Comparison of ENCODE assay signal across 1 cellular context in the genomic region with DNA sequence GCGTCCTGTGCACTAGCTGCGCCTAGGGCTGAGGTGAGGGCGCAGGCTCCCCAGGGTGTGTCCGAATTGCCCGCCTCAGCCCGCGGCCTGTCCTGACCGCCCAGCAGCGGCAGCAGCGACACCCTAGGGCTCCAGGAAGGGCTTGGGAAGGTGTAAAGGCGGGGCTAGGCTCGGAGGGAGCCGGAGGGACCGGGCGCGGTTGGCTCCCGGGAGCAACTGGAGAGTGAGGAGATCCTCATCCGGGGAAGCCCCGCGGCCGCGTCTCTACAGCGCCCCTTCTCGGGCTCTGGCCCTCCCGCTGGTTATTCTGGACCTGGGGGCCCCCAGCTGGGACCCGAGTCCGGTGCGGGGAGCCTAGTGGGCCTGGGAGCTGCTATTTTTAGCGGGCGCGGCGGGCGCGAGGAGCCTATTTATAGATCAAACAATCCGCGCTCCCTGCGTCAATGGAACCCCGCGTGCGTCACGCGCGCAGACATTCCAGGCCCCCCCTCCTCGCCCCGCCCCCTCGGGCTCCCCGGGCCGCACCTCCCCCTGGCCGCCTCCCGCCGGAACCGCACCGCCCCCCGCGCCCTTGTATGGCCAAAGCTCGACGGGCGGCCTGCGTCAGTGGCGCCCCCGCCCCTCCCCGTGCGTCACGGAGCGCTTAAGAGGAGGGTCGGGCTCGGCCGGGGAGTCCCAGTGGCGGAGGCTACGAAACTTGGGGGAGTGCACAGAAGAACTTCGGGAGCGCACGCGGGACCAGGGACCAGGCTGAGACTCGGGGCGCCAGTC.
TF ChIP-seq lines count a peak whose summit lies in the region.

NR4A1 (plus strand) TSS at position 672 of the 771 bp plus-strand sequence. CDS start 2,887 bp downstream, outside the sequence.

TF ChIP-seq in GM12878, 131 proteins besides CTCF, POLR2A, EP300 and RAD21 (continued from another document and continues in another):
- TF ChIP-seq ZBTB40 (IDR thresholded peaks at IDR 0.05; ENCODE audit: borderline replicate concordance) (no peak; the same call in 1 of the 2 replicates), SIX5 (IDR thresholded peaks at IDR 0.05; ENCODE audit: low read depth, low read length, severe bottlenecking) (no peak), EGR1 (IDR thresholded peaks at IDR 0.05; ENCODE audit: borderline replicate concordance in 1 of 2, low read depth in 2 of 2, low read length in 2 of 2) (peak in 1 of 2 experiments; percentile 41; a peak in 1 of 3 replicates), RCOR1 (conservative IDR thresholded peaks at IDR 0.05; ENCODE audit: low read depth, low read length) (no peak), MYB (IDR thresholded peaks at IDR 0.05; ENCODE audit: borderline replicate concordance, low read depth, low read length) (no peak), ZNF24 (IDR thresholded peaks at IDR 0.05) (0 out of 2 replicates have a peak, but pooled peaks have one; percentile 12), IKZF1 (conservative IDR thresholded peaks at IDR 0.05) (peak; percentile 97), SMAD1 (IDR thresholded peaks at IDR 0.05; ENCODE audit: low read depth, partially characterized antibody) (peak; percentile 57), ZNF384 (IDR thresholded peaks at IDR 0.05; ENCODE audit: borderline replicate concordance, low read depth, low read length) (no peak), BRCA1 (IDR thresholded peaks at IDR 0.05; ENCODE audit: low read depth, low read length) (no peak), ZNF207 (IDR thresholded peaks at IDR 0.05; ENCODE audit: borderline replicate concordance) (0 out of 2 replicates have a peak, but pooled peaks have one; percentile 26), HDGF (IDR thresholded peaks at IDR 0.05) (peak; percentile 90), ZBED1 (IDR thresholded peaks at IDR 0.05; ENCODE audit: borderline replicate concordance) (no peak), MTA3 (IDR thresholded peaks at IDR 0.05; ENCODE audit: borderline replicate concordance, low read length) (no peak), GATAD2B (conservative IDR thresholded peaks at IDR 0.05; ENCODE audit: low read depth) (peak; percentile 74), RB1 (IDR thresholded peaks at IDR 0.05; ENCODE audit: borderline replicate concordance) (peak; percentile 32; the same call in 1 of the 2 replicates), NR2F1 (conservative IDR thresholded peaks at IDR 0.05) (peak; percentile 29; the same call in 1 of the 2 replicates), BACH1 (IDR thresholded peaks at IDR 0.05; ENCODE audit: borderline replicate concordance) (0 out of 2 replicates have a peak, but pooled peaks have one; percentile 39), BHLHE40 (IDR thresholded peaks at IDR 0.05; ENCODE audit: borderline replicate concordance in 1 of 2, low read depth in 2 of 2, low read length in 1 of 2) (peak; percentile 49 to 85; a peak in 3 of 4 replicates), CREB1 (IDR thresholded peaks at IDR 0.05; ENCODE audit: low read depth) (peak; percentile 92), HDAC6 (IDR thresholded peaks at IDR 0.05; ENCODE audit: unreplicated experiment) (peak; percentile 24), MYC (IDR thresholded peaks at IDR 0.05; ENCODE audit: insufficient read depth, insufficient read length, insufficient replicate concordance, low read length, severe bottlenecking) (no peak), USF1 (IDR thresholded peaks at IDR 0.05; ENCODE audit: borderline replicate concordance, extremely low read length, insufficient read depth, low read depth, low read length) (no peak), KLF5 (IDR thresholded peaks at IDR 0.05; ENCODE audit: partially characterized antibody) (no peak), SKIL (IDR thresholded peaks at IDR 0.05; ENCODE audit: low read depth, poor library complexity, severe bottlenecking) (peak; percentile 59), YBX1 (IDR thresholded peaks at IDR 0.05) (no peak), ZZZ3 (IDR thresholded peaks at IDR 0.05; ENCODE audit: control insufficient read depth, insufficient read length, low read depth) (no peak), ZSCAN29 (IDR thresholded peaks at IDR 0.05) (peak; percentile 95), POLR2AphosphoS2 (IDR thresholded peaks at IDR 0.05; ENCODE audit: low read depth, low read length) (peak; percentile 87; the same call in 1 of the 2 replicates), PML (IDR thresholded peaks at IDR 0.05; ENCODE audit: low read length) (no peak), POU2F2 (IDR thresholded peaks at IDR 0.05; ENCODE audit: borderline replicate concordance, low read depth, low read length) (peak; percentile 88), PBX3 (IDR thresholded peaks at IDR 0.05; ENCODE audit: insufficient replicate concordance, low read depth, low read length) (peak; percentile 9), TARDBP (IDR thresholded peaks at IDR 0.05; ENCODE audit: borderline replicate concordance) (no peak), MEF2B (IDR thresholded peaks at IDR 0.05; ENCODE audit: partially characterized antibody, poor library complexity, severe bottlenecking) (peak; percentile 96), ZNF687 (IDR thresholded peaks at IDR 0.05) (peak; percentile 68), LARP7 (IDR thresholded peaks at IDR 0.05) (peak; percentile 90), POLR2AphosphoS5 (IDR thresholded peaks at IDR 0.05; ENCODE audit: low read length) (peak; percentile 91)
- TF ChIP-seq, protein P1, sequence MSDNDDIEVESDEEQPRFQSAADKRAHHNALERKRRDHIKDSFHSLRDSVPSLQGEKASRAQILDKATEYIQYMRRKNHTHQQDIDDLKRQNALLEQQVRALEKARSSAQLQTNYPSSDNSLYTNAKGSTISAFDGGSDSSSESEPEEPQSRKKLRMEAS (IDR thresholded peaks at IDR 0.05; ENCODE audit: low read depth, low read length): peak; percentile 25; the same call in 1 of the 2 replicates
- TF ChIP-seq, protein P2, sequence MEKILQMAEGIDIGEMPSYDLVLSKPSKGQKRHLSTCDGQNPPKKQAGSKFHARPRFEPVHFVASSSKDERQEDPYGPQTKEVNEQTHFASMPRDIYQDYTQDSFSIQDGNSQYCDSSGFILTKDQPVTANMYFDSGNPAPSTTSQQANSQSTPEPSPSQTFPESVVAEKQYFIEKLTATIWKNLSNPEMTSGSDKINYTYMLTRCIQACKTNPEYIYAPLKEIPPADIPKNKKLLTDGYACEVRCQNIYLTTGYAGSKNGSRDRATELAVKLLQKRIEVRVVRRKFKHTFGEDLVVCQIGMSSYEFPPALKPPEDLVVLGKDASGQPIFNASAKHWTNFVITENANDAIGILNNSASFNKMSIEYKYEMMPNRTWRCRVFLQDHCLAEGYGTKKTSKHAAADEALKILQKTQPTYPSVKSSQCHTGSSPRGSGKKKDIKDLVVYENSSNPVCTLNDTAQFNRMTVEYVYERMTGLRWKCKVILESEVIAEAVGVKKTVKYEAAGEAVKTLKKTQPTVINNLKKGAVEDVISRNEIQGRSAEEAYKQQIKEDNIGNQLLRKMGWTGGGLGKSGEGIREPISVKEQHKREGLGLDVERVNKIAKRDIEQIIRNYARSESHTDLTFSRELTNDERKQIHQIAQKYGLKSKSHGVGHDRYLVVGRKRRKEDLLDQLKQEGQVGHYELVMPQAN (conservative IDR thresholded peaks at IDR 0.05): 0 out of 2 replicates have a peak, but pooled peaks have one; percentile 15
- TF ChIP-seq, protein P3, sequence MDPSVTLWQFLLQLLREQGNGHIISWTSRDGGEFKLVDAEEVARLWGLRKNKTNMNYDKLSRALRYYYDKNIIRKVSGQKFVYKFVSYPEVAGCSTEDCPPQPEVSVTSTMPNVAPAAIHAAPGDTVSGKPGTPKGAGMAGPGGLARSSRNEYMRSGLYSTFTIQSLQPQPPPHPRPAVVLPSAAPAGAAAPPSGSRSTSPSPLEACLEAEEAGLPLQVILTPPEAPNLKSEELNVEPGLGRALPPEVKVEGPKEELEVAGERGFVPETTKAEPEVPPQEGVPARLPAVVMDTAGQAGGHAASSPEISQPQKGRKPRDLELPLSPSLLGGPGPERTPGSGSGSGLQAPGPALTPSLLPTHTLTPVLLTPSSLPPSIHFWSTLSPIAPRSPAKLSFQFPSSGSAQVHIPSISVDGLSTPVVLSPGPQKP (IDR thresholded peaks at IDR 0.05; ENCODE audit: low read depth, low read length): peak; percentile 99
